In genomic region chr6:131303338-131303954, GRCh38 we compare ENCODE assay signal across 20 cellular contexts.
"Had no signal": no experiment of that assay in that cellular context is flagged by ENCODE, and none has a peak within 500 bp of the region (broad histone marks: within the 10 kb centered on the region; RNA-seq: fewer than 3 reads in every experiment).

No MANE protein-coding gene starts in this region.

- H3K27me3 Mint-ChIP-seq: activated B cell treated with CpG ODN at 0.5 μM for 24 hours; brain; memory B cell; stimulated activated naive CD8-positive, alpha-beta T cell treated with anti-CD3 and anti-CD28 coated beads, Interleukin-15, amount 100 ng/mL, for 72 hours; T-cell had no signal

- H3K4me3 ChIP-seq: mucosa of descending colon, tibial artery had no signal

- ATAC-seq: left colon; mucosa of descending colon; sciatic nerve; stimulated activated effector memory CD8-positive, alpha-beta T cell treated with anti-CD3 and anti-CD28 coated beads, Interleukin-12 subunit alpha, Interleukin-12 subunit beta, amount 100 ng/mL, for 72 hours; stimulated activated naive CD8-positive, alpha-beta T cell treated with anti-CD3 and anti-CD28 coated beads, Interleukin-15, amount 100 ng/mL, for 72 hours had no signal

- H3K27ac ChIP-seq: tibial artery had no signal

- H3K9me3 Mint-ChIP-seq: activated B cell treated with CpG ODN at 0.5 μM for 24 hours; memory B cell; stimulated activated effector memory CD8-positive, alpha-beta T cell treated with anti-CD3 and anti-CD28 coated beads, Interleukin-12 subunit alpha, Interleukin-12 subunit beta, amount 100 ng/mL, for 72 hours; T-cell had no signal

- H3K27me3 ChIP-seq: tibial artery had no signal

- H3K36me3 ChIP-seq: tibial artery had no signal

- H3K36me3 Mint-ChIP-seq: brain; memory B cell; stimulated activated effector memory CD8-positive, alpha-beta T cell treated with anti-CD3 and anti-CD28 coated beads, Interleukin-12 subunit alpha, Interleukin-12 subunit beta, amount 100 ng/mL, for 72 hours had no signal

- DNase-seq: activated B cell treated with CpG ODN at 0.5 μM for 24 hours; activated CD4-positive, alpha-beta T cell treated with anti-CD3 and anti-CD28 coated beads for 4 hours; activated CD4-positive, alpha-beta T cell treated with anti-CD3 and anti-CD28 coated beads, Interleukin-2, amount 50 U/mL, for 48 hours; activated effector memory CD4-positive, alpha-beta T cell treated with Interleukin-2 at 50 U/mL for 16 hours; activated naive CD4-positive, alpha-beta T cell treated with anti-CD3 and anti-CD28 coated beads for 36 hours; activated T-cell treated with anti-CD3 and anti-CD28 coated beads, Interleukin-2, amount 50 U/mL, for 48 hours; anterior cingulate cortex; foreskin melanocyte; glutamatergic neuron; left colon; mucosa of descending colon; small intestine; stimulated activated CD4-positive, alpha-beta T cell treated with anti-CD3 and anti-CD28 coated beads, Interleukin-2, amount 100 ng/mL, for 24 hours; stimulated activated naive CD8-positive, alpha-beta T cell treated with anti-CD3 and anti-CD28 coated beads, Interleukin-15, amount 100 ng/mL, for 72 hours; T-cell; tibial artery had no signal

- H3K9me3 ChIP-seq: mucosa of descending colon, tibial artery had no signal

- H3K4me3 Mint-ChIP-seq: activated B cell treated with CpG ODN at 0.5 μM for 24 hours; activated naive CD4-positive, alpha-beta T cell treated with anti-CD3 and anti-CD28 coated beads for 36 hours; brain; memory B cell; stimulated activated effector memory CD8-positive, alpha-beta T cell treated with anti-CD3 and anti-CD28 coated beads, Interleukin-12 subunit alpha, Interleukin-12 subunit beta, amount 100 ng/mL, for 72 hours; stimulated activated naive CD8-positive, alpha-beta T cell treated with anti-CD3 and anti-CD28 coated beads, Interleukin-15, amount 100 ng/mL, for 72 hours; T-cell had no signal

- H3K27ac Mint-ChIP-seq: activated B cell treated with CpG ODN at 0.5 μM for 24 hours; activated naive CD4-positive, alpha-beta T cell treated with anti-CD3 and anti-CD28 coated beads for 36 hours; memory B cell; stimulated activated effector memory CD8-positive, alpha-beta T cell treated with anti-CD3 and anti-CD28 coated beads, Interleukin-12 subunit alpha, Interleukin-12 subunit beta, amount 100 ng/mL, for 72 hours had no signal

- H3K4me1 ChIP-seq: tibial artery had no signal
